In the genomic region with DNA sequence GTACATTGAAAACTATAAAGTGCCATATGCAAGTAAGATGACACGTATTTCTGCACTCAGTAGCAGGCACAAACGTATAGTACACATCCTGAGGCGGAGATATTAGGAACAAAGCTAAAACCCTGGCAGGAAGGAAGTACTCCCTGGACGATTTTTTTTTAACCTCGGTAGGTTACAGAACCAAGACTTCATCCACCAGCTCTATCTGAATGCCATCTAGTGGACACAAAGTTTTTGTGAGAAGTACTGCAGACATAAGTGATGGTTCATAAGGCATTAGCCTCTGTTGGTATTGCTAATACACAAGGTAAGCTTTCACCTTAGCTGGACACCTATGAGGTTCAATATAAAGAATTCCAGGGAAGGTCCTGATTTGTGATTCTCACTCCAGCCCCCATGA, we compare ENCODE assay signal across 8 cellular contexts.
DNase-seq lines count a peak whose midpoint lies in the region; ATAC-seq, FAIRE-seq and TF ChIP-seq lines count a peak whose summit lies in the region.

No MANE protein-coding gene starts in this region.

- H3K27me3 ChIP-seq in BLaER1 (no peaks in the 10 kb centered on the region), osteoblast (ENCODE audit: insufficient read depth, low read length) (no peaks in the 10 kb centered on the region), spleen (replicated peaks in 1 of 7) (no peaks in the 10 kb centered on the region)

- no peak overlapping the region for H3K27ac Mint-ChIP-seq in chondrocyte (ENCODE audit: unreplicated experiment)

- peaks cover 11% of the 10 kb centered on the region for H3K4me1 ChIP-seq in BLaER1
- no peaks in the 10 kb centered on the region for H3K4me1 ChIP-seq in osteoblast (ENCODE audit: insufficient read depth, low read length)
- peaks cover 0 to 7% (median 0%) of the 10 kb centered on the region in 6 donors for H3K4me1 ChIP-seq in spleen

- H3K4me3 ChIP-seq in BLaER1 (no peak overlapping the region), osteoblast (ENCODE audit: insufficient read depth, low read length) (no peak overlapping the region), spleen (no peak overlapping the region)

- WGBS in spleen, 5 donors: 2 to 3% (median 3%) methylated on average over 5 of the region's 5 CpGs

- peak; percentile 77 for FAIRE-seq in GM19239 (lab: Jason Lieb, UNC)

- H3K4me3 Mint-ChIP-seq in chondrocyte (ENCODE audit: unreplicated experiment): no peak overlapping the region
- no peak overlapping the region for H3K4me3 Mint-ChIP-seq in activated T-cell treated with anti-CD3 and anti-CD28 coated beads, Interleukin-2, amount 50 U/mL, for 4 hours

- intact Hi-C loops in spleen (cut with DNase I; ENCODE audit: low total_unique reads): no loop called here

- no peak overlapping the region for H3K9ac ChIP-seq in BLaER1

- no peak overlapping the region for H3K27ac ChIP-seq in BLaER1
- no peak overlapping the region for H3K27ac ChIP-seq in osteoblast (ENCODE audit: low read depth, low read length)
- no peak overlapping the region for H3K27ac ChIP-seq in spleen

- H3K36me3 Mint-ChIP-seq in chondrocyte (ENCODE audit: low read depth): no peaks in the 10 kb centered on the region
- no peaks in the 10 kb centered on the region for H3K36me3 Mint-ChIP-seq in activated T-cell treated with anti-CD3 and anti-CD28 coated beads, Interleukin-2, amount 50 U/mL, for 4 hours (ENCODE audit: insufficient read depth)

- H3K79me2 ChIP-seq in osteoblast (ENCODE audit: insufficient read depth, low read length): no peaks in the 10 kb centered on the region

- no peak for ATAC-seq in activated T-cell treated with anti-CD3 and anti-CD28 coated beads, Interleukin-2, amount 50 U/mL, for 4 hours

- peak overlapping the region; percentile 32 for H3K4me2 ChIP-seq in BLaER1
- H3K4me2 ChIP-seq in osteoblast (ENCODE audit: insufficient read depth, low read length): peak overlapping the region; percentile 31

- H3K27me3 Mint-ChIP-seq in chondrocyte (ENCODE audit: low read depth): no peaks in the 10 kb centered on the region
- no peaks in the 10 kb centered on the region for H3K27me3 Mint-ChIP-seq in activated T-cell treated with anti-CD3 and anti-CD28 coated beads, Interleukin-2, amount 50 U/mL, for 4 hours (ENCODE audit: low read depth)

- DNase-seq in GM19239 (ENCODE audit: insufficient read length, low spot score): no peak
- peak; percentile 29 for DNase-seq in NCI-H345 (lab: John Stamatoyannopoulos, UW)
- no peak for DNase-seq in chondrocyte (ENCODE audit: low spot score)
- DNase-seq in osteoblast (ENCODE audit: insufficient read length, low spot score, missing footprints): peak; percentile 23
- DNase-seq in activated CD8-positive, alpha-beta memory T cell treated with anti-CD3 and anti-CD28 coated beads, Interleukin-2, amount 50 U/mL, for 48 hours: no peak
- DNase-seq in spleen: no peak
- DNase-seq in activated T-cell treated with anti-CD3 and anti-CD28 coated beads, Interleukin-2, amount 50 U/mL, for 4 hours: no peak

- no peak for TF ChIP-seq POLR2A in spleen (IDR thresholded peaks at IDR 0.05)

- H3K36me3 ChIP-seq in BLaER1 (no peaks in the 10 kb centered on the region), osteoblast (ENCODE audit: insufficient read depth, low read length) (no peaks in the 10 kb centered on the region), spleen (no peaks in the 10 kb centered on the region)

- peak overlapping the region; percentile 63 for H2AFZ ChIP-seq in osteoblast (ENCODE audit: low read length)

- H4K20me1 ChIP-seq in BLaER1 (no peaks in the 10 kb centered on the region), osteoblast (ENCODE audit: insufficient read depth, low read length) (no peaks in the 10 kb centered on the region)

- H3K9me3 ChIP-seq in BLaER1: no peaks in the 10 kb centered on the region
- no peaks in the 10 kb centered on the region for H3K9me3 ChIP-seq in osteoblast (ENCODE audit: low read depth, low read length)
- H3K9me3 ChIP-seq in spleen: no peaks in the 10 kb centered on the region

- no peaks in the 10 kb centered on the region for H3K9me3 Mint-ChIP-seq in chondrocyte (ENCODE audit: low read depth)
- no peaks in the 10 kb centered on the region for H3K9me3 Mint-ChIP-seq in activated T-cell treated with anti-CD3 and anti-CD28 coated beads, Interleukin-2, amount 50 U/mL, for 4 hours

- H3K4me1 Mint-ChIP-seq in chondrocyte (ENCODE audit: low read depth): peaks cover 4% of the 10 kb centered on the region
- H3K4me1 Mint-ChIP-seq in activated T-cell treated with anti-CD3 and anti-CD28 coated beads, Interleukin-2, amount 50 U/mL, for 4 hours (ENCODE audit: low read depth): peaks cover 3% of the 10 kb centered on the region

- TF ChIP-seq CTCF in chondrocyte (IDR thresholded peaks at IDR 0.05): peak; percentile 66
- peak; percentile 48 for TF ChIP-seq CTCF in osteoblast (IDR thresholded peaks at IDR 0.05; ENCODE audit: extremely low read depth, low read depth, low read length)
- TF ChIP-seq CTCF in spleen (IDR thresholded peaks at IDR 0.05 in 8 of 11, conservative IDR thresholded peaks at IDR 0.05 in 3 of 11): peak in 5 of 11 experiments; percentile 12 to 44 (median 24)

Comparison
In these comparisons a context has a peak if more than half of its experiments do, and no peak if none do; other contexts are left out.
1. DNase-seq: peak in NCI-H345 (single experiment) and osteoblast (single experiment); none in GM19239 (single experiment), chondrocyte (single experiment), activated CD8-positive, alpha-beta memory T cell treated with anti-CD3 and anti-CD28 coated beads, Interleukin-2, amount 50 U/mL, for 48 hours (single experiment), spleen (single experiment) and activated T-cell treated with anti-CD3 and anti-CD28 coated beads, Interleukin-2, amount 50 U/mL, for 4 hours (single experiment).